11 cellular contexts compared by ENCODE assay signal in the genomic region with DNA sequence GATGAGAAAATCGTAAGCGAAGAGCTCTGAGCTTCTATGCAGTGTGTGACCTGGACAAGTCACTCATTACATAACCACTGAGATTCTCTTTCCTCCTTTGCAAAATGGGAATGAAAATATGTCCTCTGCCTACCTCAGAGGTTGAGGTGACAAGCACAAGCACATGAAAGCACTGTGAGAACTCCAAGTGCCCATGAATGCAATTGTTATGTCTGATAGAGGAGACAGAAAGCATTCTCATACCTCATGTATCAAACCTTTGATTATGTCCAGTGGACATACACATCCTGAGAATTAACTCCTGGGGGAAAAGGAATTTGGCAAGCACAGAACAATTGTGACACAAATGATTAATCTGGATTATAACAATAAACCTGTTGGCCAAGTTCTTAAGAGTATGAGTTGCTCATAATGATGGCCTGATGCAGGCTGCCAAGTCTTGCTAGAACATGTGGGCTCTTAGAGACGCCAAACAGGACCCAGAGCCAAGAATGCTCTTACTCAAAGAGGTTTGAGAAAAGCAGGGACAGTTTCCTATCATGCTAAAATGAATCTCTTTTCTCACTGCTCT. TPM values are rescaled to one million over a fixed set of nuclear protein-coding genes. Genes with fewer than 3 reads are reported as not detected.
DNase-seq lines count a peak whose midpoint lies in the region; TF ChIP-seq lines count a peak whose summit lies in the region.
"Had no signal": no experiment of that assay in that cellular context is flagged by ENCODE, and none has a peak within 500 bp of the region (broad histone marks: within the 10 kb centered on the region; RNA-seq: fewer than 3 reads in every experiment).

No MANE protein-coding gene starts in this region.

- H3K27ac ChIP-seq in osteoblast (ENCODE audit: low read depth, low read length) (peak overlapping the region; percentile 40), SJCRH30 (no peak overlapping the region)

- H3K36me3 ChIP-seq in MG63 (no peaks in the 10 kb centered on the region), osteoblast (ENCODE audit: insufficient read depth, low read length) (no peaks in the 10 kb centered on the region), SJCRH30 (no peaks in the 10 kb centered on the region)

- peaks cover 23% of the 10 kb centered on the region for H3K4me1 ChIP-seq in osteoblast (ENCODE audit: insufficient read depth, low read length)
- peaks cover 7% of the 10 kb centered on the region for H3K4me1 ChIP-seq in SJCRH30

- peaks cover 0 to 14% (median 2%) of the 10 kb centered on the region in 3 donors for H3K27me3 Mint-ChIP-seq in immature natural killer cell (ENCODE audit: low read depth in 3 of 3)

- H3K9me3 ChIP-seq in MG63: no peaks in the 10 kb centered on the region
- no peaks in the 10 kb centered on the region for H3K9me3 ChIP-seq in osteoblast (ENCODE audit: low read depth, low read length)
- H3K9me3 ChIP-seq in SJCRH30 (replicated peaks): no peaks in the 10 kb centered on the region; the same call in 1 of the 2 replicates
- H3K9me3 ChIP-seq: Caco-2 had no signal

- no peak overlapping the region for H3K4me3 Mint-ChIP-seq in immature natural killer cell
- H3K4me3 Mint-ChIP-seq: activated CD8-positive, alpha-beta T cell treated with anti-CD3 and anti-CD28 coated beads for 36 hours; central memory CD8-positive, alpha-beta T cell had no signal

- H3K4me1 Mint-ChIP-seq in immature natural killer cell: no peaks in the 10 kb centered on the region
- H3K4me1 Mint-ChIP-seq: central memory CD8-positive, alpha-beta T cell had no signal

- H3K79me2 ChIP-seq in osteoblast (ENCODE audit: insufficient read depth, low read length): no peaks in the 10 kb centered on the region

- DNase-seq in AG09319 (ENCODE audit: extremely low read depth, low read depth) (peak; percentile 86), MG63 (peak; percentile 89), fibroblast of peridontal ligament (ENCODE audit: extremely low read depth) (peak; percentile 96), osteoblast (ENCODE audit: insufficient read length, low spot score, missing footprints) (peak; percentile 78), COLO829 (ENCODE audit: low spot score) (no peak), immature natural killer cell (no peak), NCI-H1694 treated with DMSO at 0.1 percent for 48 hours (lab: John Stamatoyannopoulos, UW) (no peak), SJCRH30 (no peak)
- DNase-seq: activated CD8-positive, alpha-beta T cell treated with anti-CD3 and anti-CD28 coated beads for 36 hours; Caco-2 had no signal

- H3K4me3 ChIP-seq in MG63 (no peak overlapping the region), osteoblast (ENCODE audit: insufficient read depth, low read length) (no peak overlapping the region), SJCRH30 (no peak overlapping the region)

- peak overlapping the region; percentile 57 for H3K4me2 ChIP-seq in osteoblast (ENCODE audit: insufficient read depth, low read length)

- H3K36me3 Mint-ChIP-seq in immature natural killer cell: no peaks in the 10 kb centered on the region

- H3K9me3 Mint-ChIP-seq in immature natural killer cell: no peaks in the 10 kb centered on the region
- H3K9me3 Mint-ChIP-seq: activated CD8-positive, alpha-beta T cell treated with anti-CD3 and anti-CD28 coated beads for 36 hours; central memory CD8-positive, alpha-beta T cell had no signal

- H3K27me3 ChIP-seq in MG63: peaks cover 9% of the 10 kb centered on the region; the same call in 1 of the 2 replicates
- peaks cover 5% of the 10 kb centered on the region for H3K27me3 ChIP-seq in osteoblast (ENCODE audit: insufficient read depth, low read length)
- H3K27me3 ChIP-seq in SJCRH30: no peaks in the 10 kb centered on the region

- H4K20me1 ChIP-seq in osteoblast (ENCODE audit: insufficient read depth, low read length): no peaks in the 10 kb centered on the region

- H3K27ac Mint-ChIP-seq in immature natural killer cell: no peak overlapping the region
- H3K27ac Mint-ChIP-seq: activated CD8-positive, alpha-beta T cell treated with anti-CD3 and anti-CD28 coated beads for 36 hours had no signal

- TF ChIP-seq CTCF in AG09319 (IDR thresholded peaks at IDR 0.05; ENCODE audit: low read depth, low read length): no peak
- TF ChIP-seq CTCF in osteoblast (IDR thresholded peaks at IDR 0.05; ENCODE audit: extremely low read depth, low read depth, low read length): no peak

- no peak overlapping the region for H2AFZ ChIP-seq in osteoblast (ENCODE audit: low read length)

RNA-seq across cellular contexts. Expression of gene RMDN2, which starts 8.5 kb away (rescaled TPM):
- 5.0 and 5.4 TPM in 2 replicates for total RNA-seq in MG63 (2014; rRNA removed; shearing (Covaris generic); ENCODE audit: low replicate concordance)
- total RNA-seq in osteoblast: 11.9 and 20.0 TPM in 2 replicates
- polyA plus RNA-seq in immature natural killer cell: 1 to 10 TPM; 4.4 to 7.7 (median 6.3) TPM
- 1.5 and 2.1 TPM in 2 replicates for total RNA-seq in SJCRH30 (2014; rRNA removed; shearing (Covaris generic))

Comparison
In these comparisons a context has a peak if more than half of its experiments do, and no peak if none do; other contexts are left out.
1. DNase-seq: peak in AG09319 (single experiment), MG63 (single experiment), fibroblast of peridontal ligament (single experiment) and osteoblast (single experiment); none in COLO829 (single experiment), immature natural killer cell (0 of 3), NCI-H1694 treated with DMSO at 0.1 percent for 48 hours (single experiment) and SJCRH30 (0 of 2).